20 cellular contexts compared by ENCODE assay signal in genomic region chr2:77479395-77479794, GRCh38. TPM values are rescaled to one million over a fixed set of nuclear protein-coding genes. Genes with fewer than 3 reads are reported as not detected.
DNase-seq lines count a peak whose midpoint lies in the region; ATAC-seq, FAIRE-seq and TF ChIP-seq lines count a peak whose summit lies in the region.
"Had no signal": no experiment of that assay in that cellular context is flagged by ENCODE, and none has a peak within 500 bp of the region (broad histone marks: within the 10 kb centered on the region; RNA-seq: fewer than 3 reads in every experiment).

No MANE protein-coding gene starts in this region.

- TF ChIP-seq EP300 in HepG2 (IDR thresholded peaks at IDR 0.05; ENCODE audit: low read depth in 2 of 2, low read length in 2 of 2) = no peak
- TF ChIP-seq EP300 in HepG2 (CRISPR knock-in tag; IDR thresholded peaks at IDR 0.05; ENCODE audit: borderline replicate concordance) = no peak

- peaks cover 4% of the 10 kb centered on the region for H3K9me3 Mint-ChIP-seq in type B pancreatic cell
- H3K9me3 Mint-ChIP-seq in activated CD4-positive, alpha-beta T cell treated with anti-CD3 and anti-CD28 coated beads, Interleukin-2, amount 10 ng/mL, durations not matched to agents 7 days and 5 days = peaks cover 4% of the 10 kb centered on the region

- CTCF ChIA-PET in HepG2 (lab: Yijun Ruan, JAX; ENCODE audit: low intra/inter-chr PET ratio, low total read pairs) = no interaction called here
- CTCF ChIA-PET in activated CD4-positive, alpha-beta T cell treated with anti-CD3 and anti-CD28 coated beads, Interleukin-2, amount 10 ng/mL, durations not matched to agents 7 days and 5 days (lab: Charles Lee) = no interaction called here

- H3K4me3 Mint-ChIP-seq in type B pancreatic cell = no peak overlapping the region
- no peak overlapping the region for H3K4me3 Mint-ChIP-seq in activated CD4-positive, alpha-beta T cell treated with anti-CD3 and anti-CD28 coated beads, Interleukin-2, amount 10 ng/mL, durations not matched to agents 7 days and 5 days
- H3K4me3 Mint-ChIP-seq: CD14-positive monocyte had no signal

- no peaks in the 10 kb centered on the region for H3K36me3 Mint-ChIP-seq in type B pancreatic cell
- no peaks in the 10 kb centered on the region for H3K36me3 Mint-ChIP-seq in activated CD4-positive, alpha-beta T cell treated with anti-CD3 and anti-CD28 coated beads, Interleukin-2, amount 10 ng/mL, durations not matched to agents 7 days and 5 days (ENCODE audit: low read depth)
- H3K36me3 Mint-ChIP-seq: CD14-positive monocyte had no signal

- BruUV-seq in HepG2 (replicated peaks; lab: Mats Ljungman, UMichigan) = no TSS peak

- intact Hi-C loops in HepG2 (cut with micrococcal nuclease; ENCODE audit: unreplicated experiment) = no loop called here

- in situ Hi-C loops in astrocyte of the spinal cord (cut with HindIII; ENCODE audit: low sequenced_read_pairs) (no loop called here), HepG2 (cut with HindIII; ENCODE audit: extremely low pct_ligation_motif_present, low pct_unique_long_range_greater_than_20kb) (no loop called here)

- no peaks in the 10 kb centered on the region for H3K27me3 Mint-ChIP-seq in type B pancreatic cell
- no peaks in the 10 kb centered on the region for H3K27me3 Mint-ChIP-seq in activated CD4-positive, alpha-beta T cell treated with anti-CD3 and anti-CD28 coated beads, Interleukin-2, amount 10 ng/mL, durations not matched to agents 7 days and 5 days

- H3K36me3 ChIP-seq in mesodermal cell (ENCODE audit: control insufficient read depth, insufficient read depth, low read length) (no peaks in the 10 kb centered on the region), HepG2 (replicated peaks in 1 of 2; ENCODE audit: control insufficient read depth in 1 of 2, insufficient read depth in 2 of 2, low read length in 2 of 2) (no peaks in the 10 kb centered on the region)

- H3K4me1 ChIP-seq in mesodermal cell (ENCODE audit: control insufficient read depth, insufficient read depth, low read length, poor library complexity, severe bottlenecking) (peaks cover 26% of the 10 kb centered on the region), HepG2 (ENCODE audit: insufficient read depth, low read length) (no peaks in the 10 kb centered on the region)
- H3K4me1 ChIP-seq: A549, Caco-2 had no signal

- DNase-seq in AG08396 (ENCODE audit: low spot score) = peak; percentile 2
- peak; percentile 9 for DNase-seq in HT1080 (ENCODE audit: low read depth)
- peak; percentile 10 for DNase-seq in astrocyte of the spinal cord (ENCODE audit: low read depth, low spot score)
- DNase-seq in type B pancreatic cell (ENCODE audit: extremely low spot score, unreplicated experiment) = no peak
- no peak for DNase-seq in HepG2 (ENCODE audit: low spot score)
- no peak for DNase-seq in activated CD4-positive, alpha-beta T cell treated with anti-CD3 and anti-CD28 coated beads, Interleukin-2, amount 10 ng/mL, durations not matched to agents 7 days and 5 days
- no peak for DNase-seq in MV-4-11 (lab: John Stamatoyannopoulos, UW)
- DNase-seq: Caco-2; HCEC 1CT; NCI-H1417; NCI-H187 treated with DMSO at 0.1 percent for 48 hours; NCI-H526 treated with DMSO at 0.1 percent for 48 hours; NK-92 treated with Interleukin-12 subunit alpha and Interleukin-12 subunit beta, amount 100 ng/mL, for 24 hours; OCI-M1; SIG-M5 had no signal

- H3K27ac ChIP-seq in mesodermal cell (ENCODE audit: low read depth, low read length, severe bottlenecking) (peak overlapping the region; percentile 84), HepG2 (ENCODE audit: extremely low read length, insufficient read depth, low read length) (no peak overlapping the region)
- H3K27ac ChIP-seq: A549, HL-60 had no signal

- TF ChIP-seq CTCF in astrocyte of the spinal cord (IDR thresholded peaks at IDR 0.05; ENCODE audit: low read depth, low read length) (no peak), type B pancreatic cell (conservative IDR thresholded peaks at IDR 0.05) (no peak), HepG2 (CRISPR knock-in tag; IDR thresholded peaks at IDR 0.05) (no peak)

- H3K4me2 ChIP-seq in HepG2 (ENCODE audit: low read depth, low read length) = no peak overlapping the region
- H3K4me2 ChIP-seq: A549 had no signal

- no peaks in the 10 kb centered on the region for H3K4me1 Mint-ChIP-seq in type B pancreatic cell (ENCODE audit: unreplicated experiment)
- no peaks in the 10 kb centered on the region for H3K4me1 Mint-ChIP-seq in activated CD4-positive, alpha-beta T cell treated with anti-CD3 and anti-CD28 coated beads, Interleukin-2, amount 10 ng/mL, durations not matched to agents 7 days and 5 days
- H3K4me1 Mint-ChIP-seq: CD14-positive monocyte had no signal

- no peak overlapping the region for H2AFZ ChIP-seq in HepG2 (ENCODE audit: low read length)

- POLR2A ChIA-PET in HepG2 (lab: Yijun Ruan, JAX) = no interaction called here
- POLR2A ChIA-PET in activated CD4-positive, alpha-beta T cell treated with anti-CD3 and anti-CD28 coated beads, Interleukin-2, amount 10 ng/mL, durations not matched to agents 7 days and 5 days (lab: Charles Lee) = no interaction called here

- H4K20me1 ChIP-seq in HepG2 (ENCODE audit: insufficient read depth, low read length) = no peaks in the 10 kb centered on the region

- no peaks in the 10 kb centered on the region for H3K79me2 ChIP-seq in HepG2 (ENCODE audit: insufficient read depth, low read length)

- no peak overlapping the region for H3K27ac Mint-ChIP-seq in type B pancreatic cell
- H3K27ac Mint-ChIP-seq in activated CD4-positive, alpha-beta T cell treated with anti-CD3 and anti-CD28 coated beads, Interleukin-2, amount 10 ng/mL, durations not matched to agents 7 days and 5 days = no peak overlapping the region
- H3K27ac Mint-ChIP-seq: CD14-positive monocyte had no signal

- H3K9me3 ChIP-seq in mesodermal cell (ENCODE audit: control insufficient read depth, low read length) (peaks cover 7% of the 10 kb centered on the region), HepG2 (ENCODE audit: low read length) (no peaks in the 10 kb centered on the region)

- 76 to 80% methylated on average over 3 to 5 of the region's 6 CpGs for WGBS in mesodermal cell (ENCODE audit: insufficient coverage in 2 of 2), 2 experiments
- 20% methylated on average over 6 of the region's 6 CpGs for WGBS in HepG2 (ENCODE audit: low lambda C conversion rate)

- ATAC-seq in HepG2 = no peak
- ATAC-seq: A549 had no signal

- FAIRE-seq in HepG2 (lab: Jason Lieb, UNC) = no peak
- FAIRE-seq: A549, GM19239 had no signal

- H3K9ac ChIP-seq in HepG2 (ENCODE audit: insufficient read depth, low read depth, low read length) = no peak overlapping the region

- no peak for TF ChIP-seq POLR2A in HepG2 (IDR thresholded peaks at IDR 0.05; ENCODE audit: insufficient read depth in 1 of 2, low read depth in 2 of 2, low read length in 2 of 2)

- no peak overlapping the region for H3K4me3 ChIP-seq in astrocyte of the spinal cord (ENCODE audit: low read depth, low read length)
- H3K4me3 ChIP-seq in mesodermal cell (ENCODE audit: extremely low read depth, insufficient read depth, low read length, poor library complexity, severe bottlenecking) = no peak overlapping the region
- no peak overlapping the region for H3K4me3 ChIP-seq in HepG2 (replicated peaks in 1 of 3; ENCODE audit: insufficient read depth in 1 of 3, low read depth in 2 of 3, low read length in 3 of 3)
- H3K4me3 ChIP-seq: A549 had no signal

- no peak for TF ChIP-seq RAD21 in HepG2 (CRISPR knock-in tag; IDR thresholded peaks at IDR 0.05)

- no peaks in the 10 kb centered on the region for H3K27me3 ChIP-seq in HepG2 (ENCODE audit: control insufficient read depth in 1 of 2, insufficient read depth in 2 of 2, low read length in 2 of 2)

TF ChIP-seq in HepG2, 621 proteins besides CTCF, POLR2A, EP300 and RAD21 (continues in another document):
- no peak for TF ChIP-seq ZMAT3 (CRISPR knock-in tag; conservative IDR thresholded peaks at IDR 0.05)

RNA-seq across cellular contexts. Expression of gene LRRTM4, which starts 42.8 kb away (rescaled TPM):
- total RNA-seq in HT1080 (2014; rRNA removed; shearing (Covaris generic)) = 0.03 TPM in 1 of 2 replicates, not detected in the other
- polyA plus RNA-seq in HT1080 (2015; cell fraction: cytosol; rRNA removed) = 0.02 TPM in 1 of 2 replicates, not detected in the other
- polyA plus RNA-seq in HT1080 (2015; cell fraction: nucleus; rRNA removed) = 0.09 TPM in 1 of 2 replicates, not detected in the other
- 5.5 TPM for polyA plus RNA-seq in mesodermal cell (2013, experiment 1 of 2)
- 3.9 TPM for polyA plus RNA-seq in mesodermal cell (2013, experiment 2 of 2)
- total RNA-seq in type B pancreatic cell (ENCODE audit: low replicate concordance) (5.4 and 6.5 TPM in 2 replicates), HepG2 (2016; rRNA removed; fragmentation: Illumina TruSeq; extraction: Trizol) (0.62 and 1.2 TPM in 2 replicates)
- total RNA-seq in HepG2 (2016; cell fraction: cytosol; rRNA removed; fragmentation: Illumina TruSeq; extraction: Trizol; ENCODE audit: low read depth) = 1.3 and 2.1 TPM in 2 replicates
- 0.95 and 1.2 TPM in 2 replicates for total RNA-seq in HepG2 (2016; cell fraction: insoluble cytoplasmic fraction; rRNA removed; fragmentation: Illumina TruSeq; extraction: Trizol)
- total RNA-seq in HepG2 (2016; cell fraction: membrane; rRNA removed; fragmentation: Illumina TruSeq; extraction: Trizol) = 3.0 and 3.6 TPM in 2 replicates
- total RNA-seq in HepG2 (2016; cell fraction: nucleus; rRNA removed; fragmentation: Illumina TruSeq; extraction: Trizol) = 3.2 and 4.2 TPM in 2 replicates
- 1.2 TPM in 2 replicates for polyA plus RNA-seq in HepG2 (2011; rRNA removed)
- 0.41 and 0.42 TPM in 2 replicates for polyA plus RNA-seq in HepG2 (2011; cell fraction: cytosol; rRNA removed)
- polyA plus RNA-seq in HepG2 (2011; cell fraction: nucleus; rRNA removed) = 7.3 and 7.6 TPM in 2 replicates
- 0.29 and 0.58 TPM in 2 replicates for polyA plus RNA-seq in HepG2 (2012)
- 0.03 TPM in 2 replicates for polyA plus RNA-seq in HepG2 (2016; cell fraction: cytosol; fragmentation: Illumina TruSeq; extraction: Trizol; ENCODE audit: low read depth)
- polyA plus RNA-seq in HepG2 (2016; cell fraction: insoluble cytoplasmic fraction; fragmentation: Illumina TruSeq; extraction: Trizol; ENCODE audit: low read depth) = 0.33 and 0.40 TPM in 2 replicates
- 0.13 TPM in 1 of 2 replicates, not detected in the other for polyA plus RNA-seq in HepG2 (2016; cell fraction: membrane; fragmentation: Illumina TruSeq; extraction: Trizol; ENCODE audit: low read depth)
- 0.49 and 0.52 TPM in 2 replicates for polyA plus RNA-seq in HepG2 (2016; cell fraction: nucleus; fragmentation: Illumina TruSeq; extraction: Trizol; ENCODE audit: insufficient read depth, low read depth)
- 2.4 and 15.7 TPM in 2 replicates for polyA minus RNA-seq in HepG2 (2011; rRNA and poly(A)+ RNA removed; ENCODE audit: low replicate concordance)
- 2.3 and 3.3 TPM in 2 replicates for polyA minus RNA-seq in HepG2 (2011; cell fraction: cytosol; rRNA and poly(A)+ RNA removed)
- 84.2 and 111 TPM in 2 replicates for polyA minus RNA-seq in HepG2 (2011; cell fraction: nucleus; rRNA and poly(A)+ RNA removed)
- total RNA-seq in activated CD4-positive, alpha-beta T cell treated with anti-CD3 and anti-CD28 coated beads, Interleukin-2, amount 10 ng/mL, durations not matched to agents 7 days and 5 days = not detected
- polyA plus RNA-seq: CD14-positive monocyte had no signal

Comparison
In these comparisons a context has a peak if more than half of its experiments do, and no peak if none do; other contexts are left out.
1. DNase-seq: peak in AG08396 (single experiment), HT1080 (single experiment) and astrocyte of the spinal cord (single experiment); none in type B pancreatic cell (single experiment), HepG2 (single experiment), activated CD4-positive, alpha-beta T cell treated with anti-CD3 and anti-CD28 coated beads, Interleukin-2, amount 10 ng/mL, durations not matched to agents 7 days and 5 days (single experiment) and MV-4-11 (single experiment).